In the genomic region with DNA sequence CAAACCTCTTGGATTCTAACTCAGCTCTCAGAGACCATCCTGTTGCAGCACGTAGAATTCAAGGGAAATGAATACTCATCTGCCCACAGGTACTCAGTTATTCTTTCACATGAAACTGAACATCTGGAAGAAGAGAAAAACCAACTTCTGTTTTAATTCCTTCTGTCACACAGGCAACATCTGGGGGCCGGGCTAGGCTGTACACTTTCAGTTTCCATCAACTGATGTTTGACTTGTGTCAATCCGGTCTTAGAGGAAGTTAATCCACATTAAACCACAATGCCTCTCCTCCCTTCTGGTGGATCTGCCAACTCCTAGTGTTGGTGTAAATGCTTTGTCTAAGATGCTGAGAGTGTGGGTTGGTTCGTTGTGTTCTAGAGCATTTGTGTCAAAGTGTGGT, we compare ENCODE assay signal across 16 cellular contexts. TPM values are rescaled to one million over a fixed set of nuclear protein-coding genes. Genes with fewer than 3 reads are reported as not detected.
A peak's percentile ranks its signal among the peaks of the same experiment; 100 is the strongest.
DNase-seq lines count a peak whose midpoint lies in the region; ATAC-seq, FAIRE-seq and TF ChIP-seq lines count a peak whose summit lies in the region.
"Had no signal": no experiment of that assay in that cellular context is flagged by ENCODE, and none has a peak within 500 bp of the region (broad histone marks: within the 10 kb centered on the region; RNA-seq: fewer than 3 reads in every experiment).

No MANE protein-coding gene starts in this region.

- H3K9me3 ChIP-seq in astrocyte (ENCODE audit: insufficient read depth, low read depth, low read length) = no peaks in the 10 kb centered on the region
- no peaks in the 10 kb centered on the region for H3K9me3 ChIP-seq in HepG2 (ENCODE audit: low read length)
- H3K9me3 ChIP-seq in tibial nerve = peaks cover 0 to 8% (median 0%) of the 10 kb centered on the region in 4 donors

- peaks cover 28% of the 10 kb centered on the region for H3K27me3 Mint-ChIP-seq in astrocyte (ENCODE audit: low read depth, unreplicated experiment)

- TF ChIP-seq POLR2A in HepG2 (IDR thresholded peaks at IDR 0.05; ENCODE audit: insufficient read depth in 1 of 2, low read depth in 2 of 2, low read length in 2 of 2) = no peak
- TF ChIP-seq POLR2A in tibial nerve (IDR thresholded peaks at IDR 0.05) = no peak

- no peak for TF ChIP-seq CTCF in astrocyte (IDR thresholded peaks at IDR 0.05; ENCODE audit: insufficient read depth, low read depth, low read length)
- TF ChIP-seq CTCF in HepG2 (CRISPR knock-in tag; IDR thresholded peaks at IDR 0.05) = no peak
- no peak for TF ChIP-seq CTCF in tibial nerve (IDR thresholded peaks at IDR 0.05)

- no peak overlapping the region for H3K4me3 ChIP-seq in astrocyte (ENCODE audit: insufficient read depth, low read depth, low read length)
- H3K4me3 ChIP-seq in HepG2 (replicated peaks in 1 of 3; ENCODE audit: insufficient read depth in 1 of 3, low read depth in 2 of 3, low read length in 3 of 3) = no peak overlapping the region
- no peak overlapping the region for H3K4me3 ChIP-seq in tibial nerve

- H3K27ac Mint-ChIP-seq in astrocyte (ENCODE audit: unreplicated experiment) = peak overlapping the region; percentile 34
- H3K27ac Mint-ChIP-seq: activated naive CD8-positive, alpha-beta T cell treated with anti-CD3 and anti-CD28 coated beads for 36 hours; immature natural killer cell had no signal

- peak; percentile 64 for ATAC-seq in GM18519 (IDR thresholded peaks at IDR 0.05; ENCODE audit: low FRiP score, unreplicated experiment)
- ATAC-seq in GM21515 (IDR thresholded peaks at IDR 0.05; ENCODE audit: unreplicated experiment) = peak; percentile 73
- ATAC-seq in HG03469 (IDR thresholded peaks at IDR 0.05; ENCODE audit: unreplicated experiment) = peak; percentile 53
- no peak for ATAC-seq in HepG2
- ATAC-seq: PC-3 had no signal

- H3K27me3 ChIP-seq in astrocyte (ENCODE audit: insufficient read depth, low read length) (peaks cover 2% of the 10 kb centered on the region), HepG2 (ENCODE audit: control insufficient read depth in 1 of 2, insufficient read depth in 2 of 2, low read length in 2 of 2) (peaks cover 3 to 26% of the 10 kb centered on the region in 2 experiments; a peak in 4 of 5 replicates), tibial nerve (peaks cover 0 to 42% of the 10 kb centered on the region in 2 donors)

- no peaks in the 10 kb centered on the region for H3K36me3 Mint-ChIP-seq in astrocyte (ENCODE audit: low read depth, unreplicated experiment)
- H3K36me3 Mint-ChIP-seq: activated naive CD8-positive, alpha-beta T cell treated with anti-CD3 and anti-CD28 coated beads for 36 hours; immature natural killer cell had no signal

- H3K4me3 Mint-ChIP-seq in astrocyte (ENCODE audit: unreplicated experiment) = no peak overlapping the region
- H3K4me3 Mint-ChIP-seq: activated naive CD8-positive, alpha-beta T cell treated with anti-CD3 and anti-CD28 coated beads for 36 hours; immature natural killer cell had no signal

- TF ChIP-seq RAD21 in HepG2 (CRISPR knock-in tag; IDR thresholded peaks at IDR 0.05) = no peak

- H4K20me1 ChIP-seq in astrocyte (ENCODE audit: insufficient read depth, low read length) = no peaks in the 10 kb centered on the region
- no peaks in the 10 kb centered on the region for H4K20me1 ChIP-seq in HepG2 (ENCODE audit: insufficient read depth, low read length)

- H3K9ac ChIP-seq in astrocyte (ENCODE audit: low read length) (no peak overlapping the region), HepG2 (ENCODE audit: insufficient read depth, low read depth, low read length) (no peak overlapping the region)
- H3K9ac ChIP-seq: KMS-11 had no signal

- peaks cover 2% of the 10 kb centered on the region for H3K9me3 Mint-ChIP-seq in astrocyte (ENCODE audit: unreplicated experiment)
- H3K9me3 Mint-ChIP-seq: activated naive CD8-positive, alpha-beta T cell treated with anti-CD3 and anti-CD28 coated beads for 36 hours had no signal

- in situ Hi-C loops in HepG2 (cut with HindIII; ENCODE audit: extremely low pct_ligation_motif_present, low pct_unique_long_range_greater_than_20kb) = loop anchor here (25.0 kb wide), 1 partner anchor 407 kb away; no protein-coding TSS in a partner anchor

- no TSS peak for BruUV-seq in HepG2 (replicated peaks; lab: Mats Ljungman, UMichigan)

- no peak for DNase-seq in astrocyte (ENCODE audit: low read depth)
- DNase-seq in HepG2 (ENCODE audit: low spot score) = no peak
- no peak for DNase-seq in tibial nerve (ENCODE audit: low spot score in 2 of 2)
- no peak for DNase-seq in stimulated activated CD4-positive, alpha-beta T cell treated with anti-CD3 and anti-CD28 coated beads, Interleukin-12 subunit alpha, Interleukin-12 subunit beta, amount 100 ng/mL, for 4 hours
- no peak for DNase-seq in NCI-H1048 (lab: John Stamatoyannopoulos, UW)
- DNase-seq: activated naive CD8-positive, alpha-beta T cell treated with anti-CD3 and anti-CD28 coated beads for 36 hours; cortex of kidney; immature natural killer cell; PC-3; stimulated activated CD4-positive, alpha-beta T cell treated with anti-CD3 and anti-CD28 coated beads, Interleukin-4, amount 100 ng/mL, for 24 hours had no signal

- CTCF ChIA-PET in HepG2 (lab: Yijun Ruan, JAX; ENCODE audit: low intra/inter-chr PET ratio, low total read pairs) = no interaction called here

- FAIRE-seq in astrocyte (lab: Jason Lieb, UNC) (no peak), HepG2 (lab: Jason Lieb, UNC) (no peak)

- TF ChIP-seq EP300 in HepG2 (IDR thresholded peaks at IDR 0.05; ENCODE audit: low read depth in 2 of 2, low read length in 2 of 2) (no peak), HepG2 (CRISPR knock-in tag; IDR thresholded peaks at IDR 0.05; ENCODE audit: borderline replicate concordance) (no peak), tibial nerve (IDR thresholded peaks at IDR 0.05) (no peak)

- H3K4me1 Mint-ChIP-seq in astrocyte (ENCODE audit: low read depth, unreplicated experiment) = peaks cover 18% of the 10 kb centered on the region

- H3K79me2 ChIP-seq in astrocyte (ENCODE audit: insufficient read depth, low read length) = no peaks in the 10 kb centered on the region
- H3K79me2 ChIP-seq in HepG2 (ENCODE audit: insufficient read depth, low read length) = no peaks in the 10 kb centered on the region

- no peaks in the 10 kb centered on the region for H3K36me3 ChIP-seq in astrocyte (ENCODE audit: insufficient read depth, low read length)
- H3K36me3 ChIP-seq in HepG2 (replicated peaks in 1 of 2; ENCODE audit: control insufficient read depth in 1 of 2, insufficient read depth in 2 of 2, low read length in 2 of 2) = no peaks in the 10 kb centered on the region
- no peaks in the 10 kb centered on the region for H3K36me3 ChIP-seq in tibial nerve

- no peak overlapping the region for H3K27ac ChIP-seq in astrocyte (ENCODE audit: low read depth, low read length)
- no peak overlapping the region for H3K27ac ChIP-seq in HepG2 (ENCODE audit: extremely low read length, insufficient read depth, low read length)
- H3K27ac ChIP-seq in tibial nerve = no peak overlapping the region
- H3K27ac ChIP-seq: KMS-11 had no signal

- H3K4me1 ChIP-seq in astrocyte (ENCODE audit: insufficient read depth, low read length) (no peaks in the 10 kb centered on the region), HepG2 (ENCODE audit: insufficient read depth, low read length) (no peaks in the 10 kb centered on the region), tibial nerve (peaks cover 0 to 2% (median 0%) of the 10 kb centered on the region in 4 donors)

- intact Hi-C loops in HepG2 (cut with micrococcal nuclease; ENCODE audit: unreplicated experiment) = no loop called here

- 0% methylated on average over 4 of the region's 4 CpGs for WGBS in HepG2 (ENCODE audit: low lambda C conversion rate)
- 75% methylated on average over 4 of the region's 4 CpGs for WGBS in tibial nerve, 2 donors

- H3K4me2 ChIP-seq in astrocyte (ENCODE audit: low read length) (no peak overlapping the region), HepG2 (ENCODE audit: low read depth, low read length) (no peak overlapping the region)
- H3K4me2 ChIP-seq: KMS-11 had no signal

- no peak overlapping the region for H2AFZ ChIP-seq in astrocyte (ENCODE audit: low read depth, low read length)
- no peak overlapping the region for H2AFZ ChIP-seq in HepG2 (ENCODE audit: low read length)

- POLR2A ChIA-PET in HepG2 (lab: Yijun Ruan, JAX) = no interaction called here

RNA-seq across cellular contexts. Expression of a gene that starts 17.6 kb away (rescaled TPM):
- total RNA-seq in astrocyte = not detected in 2 replicates
- not detected in 2 replicates for total RNA-seq in HepG2 (2016; rRNA removed; fragmentation: Illumina TruSeq; extraction: Trizol)
- total RNA-seq in HepG2 (2016; cell fraction: cytosol; rRNA removed; fragmentation: Illumina TruSeq; extraction: Trizol; ENCODE audit: low read depth) = not detected in 2 replicates
- not detected in 2 replicates for total RNA-seq in HepG2 (2016; cell fraction: insoluble cytoplasmic fraction; rRNA removed; fragmentation: Illumina TruSeq; extraction: Trizol)
- not detected in 2 replicates for total RNA-seq in HepG2 (2016; cell fraction: membrane; rRNA removed; fragmentation: Illumina TruSeq; extraction: Trizol)
- not detected in 2 replicates for total RNA-seq in HepG2 (2016; cell fraction: nucleus; rRNA removed; fragmentation: Illumina TruSeq; extraction: Trizol)
- polyA plus RNA-seq in HepG2 (2011; rRNA removed) = not detected in 2 replicates
- not detected in 2 replicates for polyA plus RNA-seq in HepG2 (2011; cell fraction: cytosol; rRNA removed)
- polyA plus RNA-seq in HepG2 (2011; cell fraction: nucleus; rRNA removed) = not detected in 2 replicates
- not detected in 2 replicates for polyA plus RNA-seq in HepG2 (2012)
- not detected in 2 replicates for polyA plus RNA-seq in HepG2 (2016; cell fraction: cytosol; fragmentation: Illumina TruSeq; extraction: Trizol; ENCODE audit: low read depth)
- polyA plus RNA-seq in HepG2 (2016; cell fraction: insoluble cytoplasmic fraction; fragmentation: Illumina TruSeq; extraction: Trizol; ENCODE audit: low read depth) = not detected in 2 replicates
- polyA plus RNA-seq in HepG2 (2016; cell fraction: membrane; fragmentation: Illumina TruSeq; extraction: Trizol; ENCODE audit: low read depth) = not detected in 2 replicates
- polyA plus RNA-seq in HepG2 (2016; cell fraction: nucleus; fragmentation: Illumina TruSeq; extraction: Trizol; ENCODE audit: insufficient read depth, low read depth) = not detected in 2 replicates
- not detected in 2 replicates for polyA minus RNA-seq in HepG2 (2011; rRNA and poly(A)+ RNA removed; ENCODE audit: low replicate concordance)
- polyA minus RNA-seq in HepG2 (2011; cell fraction: cytosol; rRNA and poly(A)+ RNA removed) = not detected in 2 replicates
- not detected in 2 replicates for polyA minus RNA-seq in HepG2 (2011; cell fraction: nucleus; rRNA and poly(A)+ RNA removed)
- under 1 TPM; 0.22 to 0.42 (median 0.35) TPM for total RNA-seq in tibial nerve
- total RNA-seq: activated naive CD8-positive, alpha-beta T cell treated with anti-CD3 and anti-CD28 coated beads for 36 hours; PC-3; pulmonary artery endothelial cell; T-helper 2 cell treated with Interferon-gamma antibody and Interleukin-4, amounts not matched to agents 100 ng/mL and 5 ng/mL, for 36 hours had no signal
- polyA plus RNA-seq: immature natural killer cell had no signal

RNA-seq across cellular contexts. Expression of a gene that starts 56.2 kb away (rescaled TPM):
- 0.17 and 0.18 TPM in 2 replicates for total RNA-seq in astrocyte
- not detected in 2 replicates for total RNA-seq in HepG2 (2016; rRNA removed; fragmentation: Illumina TruSeq; extraction: Trizol)
- total RNA-seq in HepG2 (2016; cell fraction: cytosol; rRNA removed; fragmentation: Illumina TruSeq; extraction: Trizol; ENCODE audit: low read depth) = not detected in 2 replicates
- total RNA-seq in HepG2 (2016; cell fraction: insoluble cytoplasmic fraction; rRNA removed; fragmentation: Illumina TruSeq; extraction: Trizol) = not detected in 2 replicates
- not detected in 2 replicates for total RNA-seq in HepG2 (2016; cell fraction: membrane; rRNA removed; fragmentation: Illumina TruSeq; extraction: Trizol)
- total RNA-seq in HepG2 (2016; cell fraction: nucleus; rRNA removed; fragmentation: Illumina TruSeq; extraction: Trizol) = not detected in 2 replicates
- polyA plus RNA-seq in HepG2 (2011; rRNA removed) = not detected in 2 replicates
- polyA plus RNA-seq in HepG2 (2011; cell fraction: cytosol; rRNA removed) = not detected in 2 replicates
- not detected in 2 replicates for polyA plus RNA-seq in HepG2 (2011; cell fraction: nucleus; rRNA removed)
- not detected in 2 replicates for polyA plus RNA-seq in HepG2 (2012)
- polyA plus RNA-seq in HepG2 (2016; cell fraction: cytosol; fragmentation: Illumina TruSeq; extraction: Trizol; ENCODE audit: low read depth) = not detected in 2 replicates
- polyA plus RNA-seq in HepG2 (2016; cell fraction: insoluble cytoplasmic fraction; fragmentation: Illumina TruSeq; extraction: Trizol; ENCODE audit: low read depth) = not detected in 2 replicates
- not detected in 2 replicates for polyA plus RNA-seq in HepG2 (2016; cell fraction: membrane; fragmentation: Illumina TruSeq; extraction: Trizol; ENCODE audit: low read depth)
- not detected in 2 replicates for polyA plus RNA-seq in HepG2 (2016; cell fraction: nucleus; fragmentation: Illumina TruSeq; extraction: Trizol; ENCODE audit: insufficient read depth, low read depth)
- not detected in 2 replicates for polyA minus RNA-seq in HepG2 (2011; rRNA and poly(A)+ RNA removed; ENCODE audit: low replicate concordance)
- polyA minus RNA-seq in HepG2 (2011; cell fraction: cytosol; rRNA and poly(A)+ RNA removed) = not detected in 2 replicates
- not detected in 2 replicates for polyA minus RNA-seq in HepG2 (2011; cell fraction: nucleus; rRNA and poly(A)+ RNA removed)
- total RNA-seq in tibial nerve = 10 to 100 TPM in 1 of 4 donors, 1 to 10 TPM in 3; 3.1 to 11.7 (median 6.4) TPM
- total RNA-seq: activated naive CD8-positive, alpha-beta T cell treated with anti-CD3 and anti-CD28 coated beads for 36 hours; PC-3; pulmonary artery endothelial cell had no signal
- polyA plus RNA-seq: immature natural killer cell had no signal
